8 cellular contexts compared by ENCODE assay signal in genomic region chr10:129380279-129380678, GRCh38.
"Had no signal": no experiment of that assay in that cellular context is flagged by ENCODE, and none has a peak within 500 bp of the region (broad histone marks: within the 10 kb centered on the region; RNA-seq: fewer than 3 reads in every experiment).

No MANE protein-coding gene starts in this region.

- H3K4me3 ChIP-seq: GM12878 had no signal

- DNase-seq: GDM1, GF-D8 had no signal

- FAIRE-seq: G401.6, GM12878, GM12891, GM12892, GM18507, GM19239 had no signal
